Comparison of ENCODE assay signal across 11 cellular contexts in the genomic region with DNA sequence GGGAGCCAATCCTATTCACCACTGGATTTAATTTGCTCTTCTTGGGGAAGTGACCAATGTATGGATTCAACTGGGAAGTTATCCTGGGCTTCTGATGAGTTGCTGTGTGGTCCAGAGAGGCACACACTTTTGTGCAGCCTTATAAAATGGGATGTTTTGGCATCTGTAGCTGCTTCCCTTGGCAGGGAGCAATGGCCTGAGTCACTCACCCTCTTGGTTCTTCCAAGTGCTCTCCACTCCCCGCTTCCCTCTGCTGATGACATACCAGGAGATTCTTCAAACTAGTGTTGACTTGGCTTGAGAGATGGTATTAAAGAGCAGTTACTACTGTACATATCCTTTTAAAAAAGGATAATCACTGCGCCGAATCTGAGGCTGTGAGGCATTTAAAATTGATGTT.
A peak's percentile ranks its signal among the peaks of the same experiment; 100 is the strongest.
DNase-seq lines count a peak whose midpoint lies in the region; ATAC-seq and TF ChIP-seq lines count a peak whose summit lies in the region.
"Had no signal": no experiment of that assay in that cellular context is flagged by ENCODE, and none has a peak within 500 bp of the region (broad histone marks: within the 10 kb centered on the region; RNA-seq: fewer than 3 reads in every experiment).

No MANE protein-coding gene starts in this region.

- no peaks in the 10 kb centered on the region for H3K9me3 Mint-ChIP-seq in stimulated activated naive B cell treated with anti-CD40 and anti-IgM and Interleukin-4, amounts not matched to agents 10 μg/mL and 1 μg/mL and 100 μg/mL, for 72 hours

- H3K27ac ChIP-seq in WERI-Rb-1 = no peak overlapping the region
- H3K27ac ChIP-seq: transverse colon had no signal

- H3K36me3 ChIP-seq in WERI-Rb-1 = no peaks in the 10 kb centered on the region; the same call in 1 of the 2 replicates
- H3K36me3 ChIP-seq: transverse colon had no signal

- no peaks in the 10 kb centered on the region for H3K27me3 ChIP-seq in WERI-Rb-1 (ENCODE audit: insufficient read depth, low read depth, severe bottlenecking)
- H3K27me3 ChIP-seq: transverse colon had no signal

- H3K27ac Mint-ChIP-seq in stimulated activated naive B cell treated with anti-CD40 and anti-IgM and Interleukin-4, amounts not matched to agents 10 μg/mL and 1 μg/mL and 100 μg/mL, for 72 hours = no peak overlapping the region

- H3K4me3 Mint-ChIP-seq in stimulated activated naive B cell treated with anti-CD40 and anti-IgM and Interleukin-4, amounts not matched to agents 10 μg/mL and 1 μg/mL and 100 μg/mL, for 72 hours = no peak overlapping the region

- DNase-seq in Daoy (ENCODE audit: low read depth) (peak; percentile 77), RPMI7951 (ENCODE audit: low read depth) (peak; percentile 85), fibroblast of peridontal ligament (ENCODE audit: extremely low read depth) (peak; percentile 95), pons (ENCODE audit: low spot score) (peak; percentile 60), DMS153 treated with DMSO at 0.1 percent for 48 hours (lab: John Stamatoyannopoulos, UW; ENCODE audit: unreplicated experiment) (no peak), WERI-Rb-1 (no peak)
- DNase-seq in stimulated activated naive B cell treated with anti-CD40 and anti-IgM and Interleukin-4, amounts not matched to agents 10 μg/mL and 1 μg/mL and 100 μg/mL, for 72 hours = no peak
- DNase-seq: effector memory CD4-positive, alpha-beta T cell; NCI-H1417 treated with DMSO at 0.1 percent for 48 hours; transverse colon had no signal

- no peaks in the 10 kb centered on the region for H3K27me3 Mint-ChIP-seq in stimulated activated naive B cell treated with anti-CD40 and anti-IgM and Interleukin-4, amounts not matched to agents 10 μg/mL and 1 μg/mL and 100 μg/mL, for 72 hours

- H3K36me3 Mint-ChIP-seq in stimulated activated naive B cell treated with anti-CD40 and anti-IgM and Interleukin-4, amounts not matched to agents 10 μg/mL and 1 μg/mL and 100 μg/mL, for 72 hours = peaks cover 17 to 38% of the 10 kb centered on the region in 2 donors

- H3K4me3 ChIP-seq in WERI-Rb-1 (ENCODE audit: low read depth, low read length) = no peak overlapping the region
- H3K4me3 ChIP-seq: transverse colon had no signal

- peaks cover 39 to 83% of the 10 kb centered on the region in 2 donors for H3K4me1 Mint-ChIP-seq in stimulated activated naive B cell treated with anti-CD40 and anti-IgM and Interleukin-4, amounts not matched to agents 10 μg/mL and 1 μg/mL and 100 μg/mL, for 72 hours

- no peak for ATAC-seq in GM21447 (IDR thresholded peaks at IDR 0.05; ENCODE audit: unreplicated experiment)
- ATAC-seq in stimulated activated naive B cell treated with anti-CD40 and anti-IgM and Interleukin-4, amounts not matched to agents 10 μg/mL and 1 μg/mL and 100 μg/mL, for 72 hours (replicated peaks) = no peak

- no peak for TF ChIP-seq CTCF in WERI-Rb-1 (IDR thresholded peaks at IDR 0.05; ENCODE audit: low read depth, low read length)

- no peaks in the 10 kb centered on the region for H3K9me3 ChIP-seq in WERI-Rb-1 (ENCODE audit: severe bottlenecking)
- H3K9me3 ChIP-seq: transverse colon had no signal

Comparison
In these comparisons a context has a peak if more than half of its experiments do, and no peak if none do; other contexts are left out.
1. DNase-seq: peak in Daoy (single experiment), RPMI7951 (single experiment), fibroblast of peridontal ligament (single experiment) and pons (single experiment); none in DMS153 treated with DMSO at 0.1 percent for 48 hours (single experiment), WERI-Rb-1 (single experiment) and stimulated activated naive B cell treated with anti-CD40 and anti-IgM and Interleukin-4, amounts not matched to agents 10 μg/mL and 1 μg/mL and 100 μg/mL, for 72 hours (single experiment).